8 cellular contexts compared by ENCODE assay signal in the genomic region with DNA sequence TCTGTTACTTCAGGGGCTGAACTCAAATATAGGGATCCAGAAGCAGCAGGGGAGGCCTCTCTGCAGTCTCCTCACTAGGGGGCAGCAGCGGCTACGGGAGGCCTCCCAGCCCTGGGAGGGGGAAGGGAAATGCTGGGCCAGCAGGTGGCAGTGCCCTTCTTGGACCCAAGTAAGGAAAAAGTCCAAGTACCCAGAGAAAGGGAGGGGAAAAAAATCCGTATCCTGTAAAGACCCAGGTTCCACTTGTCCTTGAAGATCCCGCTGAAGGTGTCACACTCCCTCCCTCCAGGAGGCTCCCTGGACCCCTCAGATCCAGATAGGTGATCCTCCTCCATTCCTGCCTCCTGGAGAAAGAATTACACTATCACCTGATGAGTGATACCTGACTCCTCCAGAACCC. TPM values are rescaled to one million over a fixed set of nuclear protein-coding genes. Genes with fewer than 3 reads are reported as not detected.
DNase-seq lines count a peak whose midpoint lies in the region; ATAC-seq lines count a peak whose summit lies in the region.

No MANE protein-coding gene starts in this region.

- H3K9me3 Mint-ChIP-seq in activated CD4-positive, alpha-beta memory T cell treated with anti-CD3 and anti-CD28 coated beads for 36 hours = no peaks in the 10 kb centered on the region
- no peaks in the 10 kb centered on the region for H3K9me3 Mint-ChIP-seq in memory B cell

- intact Hi-C loops in activated CD4-positive, alpha-beta memory T cell treated with anti-CD3 and anti-CD28 coated beads for 36 hours (cut with micrococcal nuclease) = loop anchor here (1.0 to 5.0 kb wide), 2 partner anchors 152 to 189 kb away; no protein-coding TSS in a partner anchor

- ATAC-seq in HG03354 (IDR thresholded peaks at IDR 0.05; ENCODE audit: poor library complexity, severe bottlenecking, unreplicated experiment) (peak; percentile 64), memory B cell (ENCODE audit: low read depth) (peak; percentile 95), GM18870 (IDR thresholded peaks at IDR 0.05; ENCODE audit: unreplicated experiment) (no peak)

- H3K4me1 Mint-ChIP-seq in activated CD4-positive, alpha-beta memory T cell treated with anti-CD3 and anti-CD28 coated beads for 36 hours (ENCODE audit: low read depth) = peaks cover 3% of the 10 kb centered on the region
- peaks cover 7% of the 10 kb centered on the region for H3K4me1 Mint-ChIP-seq in memory B cell

- DNase-seq in CMK (ENCODE audit: low read depth) = peak; percentile 73
- peak; percentile 86 for DNase-seq in NCI-H82 treated with DMSO at 0.1 percent for 48 hours (lab: John Stamatoyannopoulos, UW; ENCODE audit: unreplicated experiment)
- DNase-seq in activated CD4-positive, alpha-beta memory T cell treated with anti-CD3 and anti-CD28 coated beads for 36 hours = peak; percentile 89
- DNase-seq in ecto neural progenitor cell (ENCODE audit: low spot score) = peak; percentile 86
- DNase-seq in memory B cell (ENCODE audit: low spot score in 2 of 2) = peak; percentile 79 to 85
- DNase-seq in stimulated activated CD8-positive, alpha-beta memory T cell treated with anti-CD3 and anti-CD28 coated beads, Interleukin-2, amount 100 ng/mL, for 48 hours (ENCODE audit: low read depth in 2 of 2) = peak; percentile 64 to 73

- no peak overlapping the region for H3K27ac Mint-ChIP-seq in activated CD4-positive, alpha-beta memory T cell treated with anti-CD3 and anti-CD28 coated beads for 36 hours
- H3K27ac Mint-ChIP-seq in memory B cell = peak overlapping the region; percentile 2

- H3K4me3 Mint-ChIP-seq in activated CD4-positive, alpha-beta memory T cell treated with anti-CD3 and anti-CD28 coated beads for 36 hours = no peak overlapping the region
- H3K4me3 Mint-ChIP-seq in memory B cell = no peak overlapping the region

- POLR2A ChIA-PET in activated CD4-positive, alpha-beta memory T cell treated with anti-CD3 and anti-CD28 coated beads for 36 hours (lab: Charles Lee) = no interaction called here

- H3K27me3 Mint-ChIP-seq in activated CD4-positive, alpha-beta memory T cell treated with anti-CD3 and anti-CD28 coated beads for 36 hours = no peaks in the 10 kb centered on the region
- peaks cover 5% of the 10 kb centered on the region for H3K27me3 Mint-ChIP-seq in memory B cell

- CTCF ChIA-PET in activated CD4-positive, alpha-beta memory T cell treated with anti-CD3 and anti-CD28 coated beads for 36 hours (lab: Charles Lee) = interaction anchor here (0.6 to 28.8 kb wide), 32 partner anchors 10 to 350 kb away, joined by 3 to 1370 read pairs (median 4); partner anchors contain the start of gene NUAK2

- H3K36me3 Mint-ChIP-seq in activated CD4-positive, alpha-beta memory T cell treated with anti-CD3 and anti-CD28 coated beads for 36 hours = no peaks in the 10 kb centered on the region
- H3K36me3 Mint-ChIP-seq in memory B cell = no peaks in the 10 kb centered on the region

RNA-seq across cellular contexts. Expression of gene NUAK2, which starts 14.1 kb away (rescaled TPM):
- 1 to 10 TPM; 4.4 to 4.5 TPM for total RNA-seq in activated CD4-positive, alpha-beta memory T cell treated with anti-CD3 and anti-CD28 coated beads for 36 hours

RNA-seq across cellular contexts. Expression of gene KLHDC8A, which starts 21.0 kb away (rescaled TPM):
- total RNA-seq in activated CD4-positive, alpha-beta memory T cell treated with anti-CD3 and anti-CD28 coated beads for 36 hours = not detected
